Comparison of ENCODE assay signal across 28 cellular contexts in genomic region chr7:1738511-1738910, GRCh38.
DNase-seq lines count a peak whose midpoint lies in the region; ATAC-seq and TF ChIP-seq lines count a peak whose summit lies in the region.
"Had no signal": no experiment of that assay in that cellular context is flagged by ENCODE, and none has a peak within 500 bp of the region (broad histone marks: within the 10 kb centered on the region; RNA-seq: fewer than 3 reads in every experiment).

No MANE protein-coding gene starts in this region.

- peaks cover 30% of the 10 kb centered on the region for H3K4me1 ChIP-seq in CD4-positive, alpha-beta memory T cell (ENCODE audit: insufficient read depth, low read length)
- H3K4me1 ChIP-seq in naive thymus-derived CD4-positive, alpha-beta T cell (ENCODE audit: control insufficient read depth in 2 of 2, insufficient read depth in 2 of 2, low read length in 2 of 2): peaks cover 12 to 13% of the 10 kb centered on the region in 2 donors
- H3K4me1 ChIP-seq: SJCRH30 had no signal

- no peaks in the 10 kb centered on the region for H3K9me3 ChIP-seq in CD4-positive, alpha-beta memory T cell (ENCODE audit: control insufficient read depth in 1 of 2, low read length in 2 of 2)
- no peaks in the 10 kb centered on the region for H3K9me3 ChIP-seq in T-helper 17 cell (ENCODE audit: control insufficient read depth, low read length, poor library complexity, severe bottlenecking)
- no peaks in the 10 kb centered on the region for H3K9me3 ChIP-seq in naive thymus-derived CD4-positive, alpha-beta T cell (ENCODE audit: control insufficient read depth in 2 of 3, low read length in 3 of 3)
- H3K9me3 ChIP-seq: gastrocnemius medialis, HAP-1, right atrium auricular region, SJCRH30, thoracic aorta had no signal

- no peaks in the 10 kb centered on the region for H3K9me3 Mint-ChIP-seq in T-helper 2 cell treated with Interferon-gamma antibody and Interleukin-4, amounts not matched to agents 5 μg/mL and 100 μg/mL, for 36 hours
- H3K9me3 Mint-ChIP-seq in CD4-positive, alpha-beta memory T cell: no peaks in the 10 kb centered on the region
- peaks cover 0 to 2% (median 0%) of the 10 kb centered on the region in 11 donors for H3K9me3 Mint-ChIP-seq in naive thymus-derived CD4-positive, alpha-beta T cell
- no peaks in the 10 kb centered on the region for H3K9me3 Mint-ChIP-seq in endothelial cell (ENCODE audit: unreplicated experiment)
- H3K9me3 Mint-ChIP-seq: activated CD4-positive, alpha-beta memory T cell treated with anti-CD3 and anti-CD28 coated beads for 36 hours; activated T-helper 1 cell treated with anti-CD3 and anti-CD28 coated beads, Interleukin-12 subunit alpha, Interleukin-12 subunit beta, Interleukin-2, Interleukin-4 antibody, amounts not matched to agents 30 ng/mL and 10 ng/mL and 1 ng/mL, durations not matched to agents 14 hours and 24 hours and 36 hours; stimulated activated naive CD8-positive, alpha-beta T cell treated with anti-CD3 and anti-CD28 coated beads, Interleukin-15, Interleukin-2, amounts not matched to agents 100 ng/mL and 50 ng/mL, for 24 hours had no signal

- H3K36me3 Mint-ChIP-seq in T-helper 2 cell treated with Interferon-gamma antibody and Interleukin-4, amounts not matched to agents 5 μg/mL and 100 μg/mL, for 36 hours (ENCODE audit: low read depth): no peaks in the 10 kb centered on the region
- no peaks in the 10 kb centered on the region for H3K36me3 Mint-ChIP-seq in CD4-positive, alpha-beta memory T cell
- H3K36me3 Mint-ChIP-seq in T-helper 17 cell (ENCODE audit: low read depth) (no peaks in the 10 kb centered on the region), endothelial cell (ENCODE audit: low read depth, unreplicated experiment) (no peaks in the 10 kb centered on the region)
- H3K36me3 Mint-ChIP-seq in naive thymus-derived CD4-positive, alpha-beta T cell: no peaks in the 10 kb centered on the region
- H3K36me3 Mint-ChIP-seq: activated CD4-positive, alpha-beta memory T cell treated with anti-CD3 and anti-CD28 coated beads for 36 hours; activated naive CD8-positive, alpha-beta T cell had no signal

- no peaks in the 10 kb centered on the region for H3K36me3 ChIP-seq in CD4-positive, alpha-beta memory T cell (ENCODE audit: insufficient read depth, low read length)
- H3K36me3 ChIP-seq in naive thymus-derived CD4-positive, alpha-beta T cell (ENCODE audit: control insufficient read depth in 2 of 3, insufficient read depth in 3 of 3, low read length in 3 of 3): no peaks in the 10 kb centered on the region
- H3K36me3 ChIP-seq: gastrocnemius medialis, right atrium auricular region, SJCRH30, thoracic aorta had no signal

- peaks cover 20% of the 10 kb centered on the region for H3K4me1 Mint-ChIP-seq in T-helper 2 cell treated with Interferon-gamma antibody and Interleukin-4, amounts not matched to agents 5 μg/mL and 100 μg/mL, for 36 hours (ENCODE audit: low read depth)
- H3K4me1 Mint-ChIP-seq in CD4-positive, alpha-beta memory T cell: peaks cover 11 to 44% (median 23%) of the 10 kb centered on the region in 4 donors
- H3K4me1 Mint-ChIP-seq in T-helper 17 cell (peaks cover 14% of the 10 kb centered on the region), endothelial cell (ENCODE audit: unreplicated experiment) (no peaks in the 10 kb centered on the region)
- H3K4me1 Mint-ChIP-seq in naive thymus-derived CD4-positive, alpha-beta T cell: peaks cover 13 to 31% (median 22%) of the 10 kb centered on the region in 7 donors

- no peak overlapping the region for H3K27ac ChIP-seq in CD4-positive, alpha-beta memory T cell (ENCODE audit: low read depth, low read length)
- H3K27ac ChIP-seq in naive thymus-derived CD4-positive, alpha-beta T cell (ENCODE audit: low read depth, low read length): no peak overlapping the region
- H3K27ac ChIP-seq in dorsolateral prefrontal cortex: no peak overlapping the region
- H3K27ac ChIP-seq: gastrocnemius medialis, HL-60, KMS-11, right atrium auricular region, SJCRH30, thoracic aorta had no signal

- CTCF ChIA-PET in CD4-positive, alpha-beta memory T cell (lab: Charles Lee; ENCODE audit: partially characterized antibody): no interaction called here
- CTCF ChIA-PET in naive thymus-derived CD4-positive, alpha-beta T cell (lab: Charles Lee): no interaction called here
- CTCF ChIA-PET in GM10248 (lab: Yijun Ruan, JAX): no interaction called here

- TF ChIP-seq CTCF in dorsolateral prefrontal cortex (IDR thresholded peaks at IDR 0.05 in 54 of 56, conservative IDR thresholded peaks at IDR 0.05 in 2 of 56; ENCODE audit: low read depth in 1 of 56, partially characterized antibody in 56 of 56) (no peak), GM10248 (IDR thresholded peaks at IDR 0.05; ENCODE audit: control extremely low read depth, extremely low read depth, low read depth, missing control alignments) (no peak), endothelial cell (IDR thresholded peaks at IDR 0.05; ENCODE audit: unreplicated experiment) (no peak)

- no peaks in the 10 kb centered on the region for H3K27me3 ChIP-seq in CD4-positive, alpha-beta memory T cell (ENCODE audit: insufficient read depth, low read length)
- H3K27me3 ChIP-seq in naive thymus-derived CD4-positive, alpha-beta T cell (ENCODE audit: control insufficient read depth in 2 of 2, insufficient read depth in 2 of 2, low read length in 2 of 2): no peaks in the 10 kb centered on the region
- H3K27me3 ChIP-seq in dorsolateral prefrontal cortex: peaks cover 0 to 4% (median 0%) of the 10 kb centered on the region in 45 donors
- H3K27me3 ChIP-seq: gastrocnemius medialis, right atrium auricular region, SJCRH30 had no signal

- POLR2A ChIA-PET in CD4-positive, alpha-beta memory T cell (lab: Charles Lee; ENCODE audit: partially characterized antibody): interaction anchor here (1.1 kb wide), 1 partner anchor 22 kb away, joined by 3 read pairs; no protein-coding TSS in a partner anchor
- POLR2A ChIA-PET in naive thymus-derived CD4-positive, alpha-beta T cell (lab: Charles Lee): no interaction called here
- POLR2A ChIA-PET in GM10248 (lab: Yijun Ruan, JAX): no interaction called here

- no peak for DNase-seq in T-helper 2 cell treated with Interferon-gamma antibody and Interleukin-4, amounts not matched to agents 5 μg/mL and 100 μg/mL, for 36 hours (ENCODE audit: low spot score)
- DNase-seq in T-helper 2 cell: no peak
- no peak for DNase-seq in CD4-positive, alpha-beta memory T cell
- no peak for DNase-seq in T-helper 17 cell
- DNase-seq in naive thymus-derived CD4-positive, alpha-beta T cell: no peak
- no peak for DNase-seq in dorsolateral prefrontal cortex
- DNase-seq in GM10248 (ENCODE audit: extremely low spot score): no peak
- DNase-seq in endothelial cell (ENCODE audit: low spot score): no peak
- DNase-seq: activated CD4-positive, alpha-beta memory T cell treated with anti-CD3 and anti-CD28 coated beads for 36 hours; activated CD8-positive, alpha-beta memory T cell treated with anti-CD3 and anti-CD28 coated beads, Interleukin-2, amount 50 U/mL, for 48 hours; DMS153; gastrocnemius medialis; MV-4-11; NCI-H146; NCI-H2107; NCI-H748 treated with DMSO at 0.1 percent for 48 hours; SJCRH30 had no signal

- H3K27me3 Mint-ChIP-seq in T-helper 2 cell treated with Interferon-gamma antibody and Interleukin-4, amounts not matched to agents 5 μg/mL and 100 μg/mL, for 36 hours (ENCODE audit: low read depth): no peaks in the 10 kb centered on the region
- peaks cover 2 to 8% of the 10 kb centered on the region in 2 donors for H3K27me3 Mint-ChIP-seq in CD4-positive, alpha-beta memory T cell
- peaks cover 35% of the 10 kb centered on the region for H3K27me3 Mint-ChIP-seq in T-helper 17 cell
- H3K27me3 Mint-ChIP-seq in naive thymus-derived CD4-positive, alpha-beta T cell: peaks cover 0 to 9% (median 7%) of the 10 kb centered on the region in 5 donors
- peaks cover 14% of the 10 kb centered on the region for H3K27me3 Mint-ChIP-seq in endothelial cell (ENCODE audit: unreplicated experiment)
- H3K27me3 Mint-ChIP-seq: activated naive CD8-positive, alpha-beta T cell had no signal

- intact Hi-C loops in CD4-positive, alpha-beta memory T cell (cut with micrococcal nuclease): no loop called here
- intact Hi-C loops in naive thymus-derived CD4-positive, alpha-beta T cell (cut with micrococcal nuclease): no loop called here
- intact Hi-C loops in dorsolateral prefrontal cortex (cut with DNase I): no loop called here

- H3K4me3 ChIP-seq in CD4-positive, alpha-beta memory T cell (ENCODE audit: low read length in 2 of 2): no peak overlapping the region
- H3K4me3 ChIP-seq in naive thymus-derived CD4-positive, alpha-beta T cell (ENCODE audit: low read length): no peak overlapping the region
- H3K4me3 ChIP-seq in dorsolateral prefrontal cortex: no peak overlapping the region
- H3K4me3 ChIP-seq: gastrocnemius medialis, HAP-1, right atrium auricular region, SJCRH30, smooth muscle cell, thoracic aorta had no signal

- H3K4me3 Mint-ChIP-seq in T-helper 2 cell treated with Interferon-gamma antibody and Interleukin-4, amounts not matched to agents 5 μg/mL and 100 μg/mL, for 36 hours: peak overlapping the region; percentile 44
- H3K4me3 Mint-ChIP-seq in CD4-positive, alpha-beta memory T cell: peak overlapping the region in 6 of 8 donors; percentile 14 to 57 (median 44)
- H3K4me3 Mint-ChIP-seq in T-helper 17 cell: peak overlapping the region; percentile 60
- H3K4me3 Mint-ChIP-seq in naive thymus-derived CD4-positive, alpha-beta T cell: peak overlapping the region in 9 of 10 donors; percentile 2 to 69 (median 55)
- no peak overlapping the region for H3K4me3 Mint-ChIP-seq in endothelial cell (ENCODE audit: unreplicated experiment)
- H3K4me3 Mint-ChIP-seq: activated CD4-positive, alpha-beta memory T cell treated with anti-CD3 and anti-CD28 coated beads for 36 hours; activated naive CD8-positive, alpha-beta T cell; activated T-helper 1 cell treated with anti-CD3 and anti-CD28 coated beads, Interleukin-12 subunit alpha, Interleukin-12 subunit beta, Interleukin-2, Interleukin-4 antibody, amounts not matched to agents 30 ng/mL and 10 ng/mL and 1 ng/mL, durations not matched to agents 14 hours and 24 hours and 36 hours; stimulated activated naive CD8-positive, alpha-beta T cell treated with anti-CD3 and anti-CD28 coated beads, Interleukin-15, Interleukin-2, amounts not matched to agents 100 ng/mL and 50 ng/mL, for 24 hours had no signal

- peak overlapping the region; percentile 7 for H3K27ac Mint-ChIP-seq in T-helper 2 cell treated with Interferon-gamma antibody and Interleukin-4, amounts not matched to agents 5 μg/mL and 100 μg/mL, for 36 hours
- peak overlapping the region in 2 of 7 donors; percentile 17 to 79 for H3K27ac Mint-ChIP-seq in CD4-positive, alpha-beta memory T cell
- H3K27ac Mint-ChIP-seq in T-helper 17 cell: no peak overlapping the region
- peak overlapping the region in 1 of 9 donors; percentile 57 for H3K27ac Mint-ChIP-seq in naive thymus-derived CD4-positive, alpha-beta T cell
- no peak overlapping the region for H3K27ac Mint-ChIP-seq in endothelial cell (ENCODE audit: unreplicated experiment)
- H3K27ac Mint-ChIP-seq: activated CD4-positive, alpha-beta memory T cell treated with anti-CD3 and anti-CD28 coated beads for 36 hours; activated naive CD8-positive, alpha-beta T cell; activated T-helper 1 cell treated with anti-CD3 and anti-CD28 coated beads, Interleukin-12 subunit alpha, Interleukin-12 subunit beta, Interleukin-2, Interleukin-4 antibody, amounts not matched to agents 30 ng/mL and 10 ng/mL and 1 ng/mL, durations not matched to agents 14 hours and 24 hours and 36 hours; stimulated activated naive CD8-positive, alpha-beta T cell treated with anti-CD3 and anti-CD28 coated beads, Interleukin-15, Interleukin-2, amounts not matched to agents 100 ng/mL and 50 ng/mL, for 24 hours had no signal

- ATAC-seq in T-helper 17 cell: no peak
- ATAC-seq in naive thymus-derived CD4-positive, alpha-beta T cell: no peak
- ATAC-seq: activated CD4-positive, CD25-positive, alpha-beta regulatory T cell treated with anti-CD3 and anti-CD28 coated beads, Interleukin-2, amount 50 U/mL, for 24 hours; gastrocnemius medialis; Panc1 had no signal
